Comparison of ENCODE assay signal across 29 cellular contexts in the genomic region with DNA sequence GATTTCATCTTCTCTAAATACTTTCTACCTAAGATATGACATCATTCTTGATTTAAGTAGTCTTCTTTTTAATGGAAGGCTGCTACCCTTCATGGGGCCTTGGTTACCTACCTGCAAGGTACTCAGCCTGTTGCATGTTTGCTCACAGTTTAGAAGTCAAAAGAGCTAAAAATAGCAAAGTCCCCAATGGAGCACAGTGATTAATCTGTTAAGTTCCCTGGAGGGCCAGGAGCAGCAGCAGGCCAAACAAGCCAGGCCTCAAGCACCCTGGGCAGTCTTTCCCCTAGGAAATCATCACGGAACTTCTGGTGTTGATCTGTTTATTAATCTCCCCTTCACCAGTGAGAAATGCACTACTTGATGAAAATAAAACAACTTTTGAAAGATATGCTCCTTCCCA. TPM values are rescaled to one million over a fixed set of nuclear protein-coding genes. Genes with fewer than 3 reads are reported as not detected.
"Had no signal": no experiment of that assay in that cellular context is flagged by ENCODE, and none has a peak within 500 bp of the region (broad histone marks: within the 10 kb centered on the region; RNA-seq: fewer than 3 reads in every experiment).

No MANE protein-coding gene starts in this region.

- ATAC-seq: activated CD8-positive, alpha-beta T cell treated with anti-CD3 and anti-CD28 coated beads for 36 hours; activated naive CD4-positive, alpha-beta T cell treated with anti-CD3 and anti-CD28 coated beads, Interleukin-2, amount 50 U/mL, for 72 hours; K562; Panc1 had no signal

- H3K4me1 ChIP-seq: SJCRH30 had no signal

- H3K27ac Mint-ChIP-seq: activated CD4-positive, alpha-beta T cell treated with anti-CD3 and anti-CD28 coated beads, Interleukin-2, amount 10 ng/mL, durations not matched to agents 24 days and 14 days; activated CD8-positive, alpha-beta T cell treated with anti-CD3 and anti-CD28 coated beads for 36 hours; activated naive CD4-positive, alpha-beta T cell treated with anti-CD3 and anti-CD28 coated beads for 36 hours; activated naive CD4-positive, alpha-beta T cell treated with anti-CD3 and anti-CD28 coated beads, Interleukin-2, amount 50 U/mL, for 72 hours; activated T-cell treated with anti-CD3 and anti-CD28 coated beads, Interleukin-2, amount 50 U/mL, for 24 hours; activated T-helper 2 cell treated with anti-CD3 and anti-CD28 coated beads, Interferon-gamma antibody, Interleukin-2, Interleukin-4, amounts not matched to agents 10 μg/mL and 5 μg/mL and 100 μg/mL, durations not matched to agents 14 hours and 24 hours and 36 hours; brain had no signal

- H3K27ac ChIP-seq: SJCRH30, SK-N-MC, WERI-Rb-1 had no signal

- H3K36me3 Mint-ChIP-seq: activated naive CD4-positive, alpha-beta T cell treated with anti-CD3 and anti-CD28 coated beads, Interleukin-2, amount 50 U/mL, for 72 hours; brain had no signal

- FAIRE-seq: bronchial epithelial cell, K562 had no signal

- H3K9me3 Mint-ChIP-seq: activated CD4-positive, alpha-beta T cell treated with anti-CD3 and anti-CD28 coated beads, Interleukin-2, amount 10 ng/mL, durations not matched to agents 24 days and 14 days; activated CD8-positive, alpha-beta T cell treated with anti-CD3 and anti-CD28 coated beads for 36 hours; activated naive CD4-positive, alpha-beta T cell treated with anti-CD3 and anti-CD28 coated beads for 36 hours; activated naive CD4-positive, alpha-beta T cell treated with anti-CD3 and anti-CD28 coated beads, Interleukin-2, amount 50 U/mL, for 72 hours; activated T-cell treated with anti-CD3 and anti-CD28 coated beads, Interleukin-2, amount 50 U/mL, for 24 hours; activated T-helper 2 cell treated with anti-CD3 and anti-CD28 coated beads, Interferon-gamma antibody, Interleukin-2, Interleukin-4, amounts not matched to agents 10 μg/mL and 5 μg/mL and 100 μg/mL, durations not matched to agents 14 hours and 24 hours and 36 hours; brain had no signal

- H3K36me3 ChIP-seq: SJCRH30, WERI-Rb-1 had no signal

- H3K4me3 ChIP-seq: K562, SJCRH30, SK-N-MC had no signal

- H3K9me3 ChIP-seq: SJCRH30 had no signal

- H3K4me3 Mint-ChIP-seq: activated CD4-positive, alpha-beta T cell treated with anti-CD3 and anti-CD28 coated beads, Interleukin-2, amount 10 ng/mL, durations not matched to agents 24 days and 14 days; activated CD8-positive, alpha-beta T cell treated with anti-CD3 and anti-CD28 coated beads for 36 hours; activated naive CD4-positive, alpha-beta T cell treated with anti-CD3 and anti-CD28 coated beads for 36 hours; activated T-cell treated with anti-CD3 and anti-CD28 coated beads, Interleukin-2, amount 50 U/mL, for 24 hours; brain had no signal

- H3K4me1 Mint-ChIP-seq: activated CD4-positive, alpha-beta T cell treated with anti-CD3 and anti-CD28 coated beads, Interleukin-2, amount 10 ng/mL, durations not matched to agents 24 days and 14 days; brain had no signal

- DNase-seq: activated CD4-positive, alpha-beta T cell treated with anti-CD3 and anti-CD28 coated beads, Interleukin-2, amount 10 ng/mL, durations not matched to agents 24 days and 14 days; activated CD4-positive, alpha-beta T cell treated with anti-CD3 and anti-CD28 coated beads, Interleukin-2, amount 50 U/mL, for 4 hours; activated CD8-positive, alpha-beta T cell treated with anti-CD3 and anti-CD28 coated beads for 36 hours; activated gamma-delta T cell; activated naive CD4-positive, alpha-beta T cell treated with anti-CD3 and anti-CD28 coated beads for 36 hours; activated T-cell treated with anti-CD3 and anti-CD28 coated beads, Interleukin-2, amount 50 U/mL, for 24 hours; anterior cingulate cortex; caudate nucleus; cerebellar nuclear complex; NCI-H1105 treated with DMSO at 0.1 percent for 48 hours; NCI-H146; NCI-H187; NCI-H2029 treated with DMSO at 0.1 percent for 48 hours; NCI-H2107; NCI-H2171; NCI-H510A; NCI-H526; NCI-H774; SHP77; SJCRH30; T1000; WERI-Rb-1 had no signal

- H3K27me3 ChIP-seq: SJCRH30 had no signal

RNA-seq across cellular contexts. Expression of a gene that starts 24.0 kb away (rescaled TPM):
- total RNA-seq: bronchial epithelial cell, K562 had no signal
- polyA plus RNA-seq: K562 had no signal
